8 cellular contexts compared by ENCODE assay signal in the genomic region with DNA sequence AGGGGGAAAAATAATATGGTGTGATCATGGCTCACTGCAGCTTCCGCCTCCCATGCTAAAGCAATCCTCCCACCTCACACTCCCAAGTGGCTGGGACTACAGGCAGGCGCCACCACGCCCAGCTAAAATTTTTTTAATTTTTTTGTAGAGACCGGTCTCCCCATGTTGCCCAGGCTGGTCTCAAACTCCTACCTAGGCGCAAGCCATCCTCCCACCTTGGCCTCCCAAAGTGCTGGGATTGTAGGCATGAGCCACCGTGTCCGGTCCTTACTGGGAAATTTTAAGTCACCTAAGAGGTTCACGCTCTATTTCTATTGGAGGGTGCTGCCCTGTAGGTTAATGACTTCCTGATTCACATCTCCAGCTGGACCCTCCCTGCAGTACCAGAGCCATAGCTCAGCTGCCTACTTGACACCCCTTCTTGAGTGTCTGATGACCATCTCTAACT. TPM values are rescaled to one million over a fixed set of nuclear protein-coding genes. Genes with fewer than 3 reads are reported as not detected.
DNase-seq lines count a peak whose midpoint lies in the region; ATAC-seq and TF ChIP-seq lines count a peak whose summit lies in the region.

No MANE protein-coding gene starts in this region.

- no peak overlapping the region for H3K14ac ChIP-seq in IMR-90 (replicated peaks; ENCODE audit: low read depth, low read length)

- H4K8ac ChIP-seq in IMR-90 (ENCODE audit: low read depth in 2 of 2, low read length in 2 of 2) = peak overlapping the region; percentile 33 to 69; a peak in 3 of 4 replicates

- POLR2A ChIA-PET in IMR-90 (lab: Charles Lee; ENCODE audit: unreplicated experiment) (interaction anchor here (1.0 kb wide), 1 partner anchor 10 kb away, joined by 7 read pairs; no protein-coding TSS in a partner anchor), HEK293T (lab: Yijun Ruan, JAX) (interaction anchor here (0.7 to 1.7 kb wide), 11 partner anchors 9 to 273 kb away, joined by 3 to 15 read pairs (median 4); a partner anchor contains a TSS)

- no peak overlapping the region for H2BK15ac ChIP-seq in IMR-90 (ENCODE audit: low read depth, low read length)

- H3K56ac ChIP-seq in IMR-90 (ENCODE audit: extremely low read depth, insufficient read depth, low read length) = peak overlapping the region; percentile 42; the same call in 1 of the 2 replicates

- no peak overlapping the region; the same call in 1 of the 2 replicates for H3K4ac ChIP-seq in IMR-90 (ENCODE audit: low read depth, low read length)

- DNase-seq in AG09309 (ENCODE audit: low read depth) (no peak), IMR-90 (no peak), iris pigment epithelial cell (ENCODE audit: low read depth) (peak; percentile 20), middle frontal gyrus (ENCODE audit: extremely low spot score, low spot score) (no peak), HK-2 (ENCODE audit: unreplicated experiment) (no peak), HEK293T (ENCODE audit: extremely low spot score) (no peak)
- DNase-seq in activated naive CD4-positive, alpha-beta T cell treated with anti-CD3 and anti-CD28 coated beads, Interleukin-2, amount 50 U/mL, for 72 hours (ENCODE audit: low spot score in 2 of 2) = no peak

- H4K5ac ChIP-seq in IMR-90 (ENCODE audit: low read depth, low read length) = peak overlapping the region; percentile 27

- H3K4me2 ChIP-seq in IMR-90 (ENCODE audit: low read depth, low read length) = peak overlapping the region; percentile 64

- TF ChIP-seq RAD21 in IMR-90 (IDR thresholded peaks at IDR 0.05; ENCODE audit: low read length) = no peak

- peaks cover 8% of the 10 kb centered on the region for H3K4me1 ChIP-seq in IMR-90 (ENCODE audit: control insufficient read depth, insufficient read depth, low read length)
- peaks cover 26% of the 10 kb centered on the region for H3K4me1 ChIP-seq in stomach smooth muscle (ENCODE audit: control insufficient read depth, insufficient read depth, low read length)

- TF ChIP-seq CTCF in AG09309 (IDR thresholded peaks at IDR 0.05; ENCODE audit: control insufficient read depth, insufficient read depth, low read depth, low read length, missing control alignments) = no peak
- no peak for TF ChIP-seq CTCF in IMR-90 (conservative IDR thresholded peaks at IDR 0.05; ENCODE audit: low read depth, low read length)

- no peak overlapping the region for H2BK20ac ChIP-seq in IMR-90 (ENCODE audit: low read depth, low read length)

- H3K27me3 ChIP-seq in IMR-90 (ENCODE audit: control insufficient read depth, insufficient read depth, low read length) = no peaks in the 10 kb centered on the region
- H3K27me3 ChIP-seq in stomach smooth muscle (ENCODE audit: control insufficient read depth in 1 of 2, insufficient read depth in 2 of 2, low read length in 2 of 2) = no peaks in the 10 kb centered on the region

- no TSS peak for BruUV-seq in IMR-90 (replicated peaks; lab: Mats Ljungman, UMichigan)

- peaks cover 11% of the 10 kb centered on the region; the same call in 1 of the 2 replicates for H3K9me1 ChIP-seq in IMR-90 (ENCODE audit: insufficient read depth, low read length)

- intact Hi-C loops in IMR-90 (cut with micrococcal nuclease) = no loop called here

- H3K9me3 ChIP-seq in IMR-90 (ENCODE audit: control insufficient read depth, insufficient read depth, low read length) = no peaks in the 10 kb centered on the region
- H3K9me3 ChIP-seq in stomach smooth muscle (ENCODE audit: control insufficient read depth in 2 of 2, low read length in 2 of 2) = no peaks in the 10 kb centered on the region

- no peaks in the 10 kb centered on the region; the same call in 1 of the 2 replicates for H4K20me1 ChIP-seq in IMR-90 (ENCODE audit: insufficient read depth, low read length)

- H2AK5ac ChIP-seq in IMR-90 (ENCODE audit: low read depth, low read length) = no peak overlapping the region

- no peak overlapping the region for H2BK120ac ChIP-seq in IMR-90 (ENCODE audit: low read depth, low read length)

- 60% methylated on average over 1 of the region's 8 CpGs; no CpG with 5 or more reads in 1 of the 2 experiments for WGBS in IMR-90 (ENCODE audit: extremely low coverage in 2 of 2, insufficient read length in 1 of 2), 2 experiments

- peak overlapping the region; percentile 20; the same call in 1 of the 2 replicates for H3K9ac ChIP-seq in IMR-90 (ENCODE audit: low read depth, low read length)
- H3K9ac ChIP-seq in stomach smooth muscle (ENCODE audit: low read length in 2 of 2) = peak overlapping the region; percentile 76 to 89

- no peak overlapping the region; the same call in 1 of the 2 replicates for H3K23ac ChIP-seq in IMR-90 (ENCODE audit: low read depth, low read length)

- H2AFZ ChIP-seq in IMR-90 (replicated peaks; ENCODE audit: low read length, poor library complexity) = peak overlapping the region; percentile 48

- H3K27ac ChIP-seq in IMR-90 (ENCODE audit: insufficient read depth, low read length) = no peak overlapping the region
- no peak overlapping the region for H3K27ac ChIP-seq in stomach smooth muscle (ENCODE audit: low read length)

- in situ Hi-C loops in IMR-90 (cut with MboI; ENCODE audit: low sequenced_read_pairs) = no loop called here

- no peak overlapping the region for H4K91ac ChIP-seq in IMR-90 (ENCODE audit: insufficient read depth, low read depth, low read length)

- H2AK9ac ChIP-seq in IMR-90 (replicated peaks; ENCODE audit: low read depth, low read length, poor library complexity) = peak overlapping the region; percentile 70

- H3K36me3 ChIP-seq in IMR-90 (ENCODE audit: control insufficient read depth, insufficient read depth, low read length) (peaks cover under 1% of the 10 kb centered on the region), stomach smooth muscle (ENCODE audit: control insufficient read depth in 2 of 2, insufficient read depth in 2 of 2, low read length in 2 of 2) (peaks cover 0 to 3% of the 10 kb centered on the region in 2 donors)

- ATAC-seq in IMR-90 (ENCODE audit: low read depth) = peak; percentile 61
- peak in 1 of 2 donors; percentile 33 for ATAC-seq in activated naive CD4-positive, alpha-beta T cell treated with anti-CD3 and anti-CD28 coated beads, Interleukin-2, amount 50 U/mL, for 72 hours

- dilution Hi-C loops in IMR-90 (cut with HindIII; ENCODE audit: low sequenced_read_pairs, unreplicated experiment) = no loop called here

- no peaks in the 10 kb centered on the region for H3K36me3 Mint-ChIP-seq in activated naive CD4-positive, alpha-beta T cell treated with anti-CD3 and anti-CD28 coated beads, Interleukin-2, amount 50 U/mL, for 72 hours

- no peak overlapping the region for H3K18ac ChIP-seq in IMR-90 (ENCODE audit: low read depth, low read length)

- H3K27ac Mint-ChIP-seq in activated naive CD4-positive, alpha-beta T cell treated with anti-CD3 and anti-CD28 coated beads, Interleukin-2, amount 50 U/mL, for 72 hours = peak overlapping the region; percentile 93

- peak overlapping the region; percentile 93 for H2BK5ac ChIP-seq in IMR-90 (ENCODE audit: low read depth, low read length, poor library complexity, severe bottlenecking)

- TF ChIP-seq POLR2A in IMR-90 (IDR thresholded peaks at IDR 0.05; ENCODE audit: low read depth, low read length) = no peak

- peak overlapping the region; percentile 73 for H3K4me3 ChIP-seq in AG09309 (ENCODE audit: control insufficient read depth, low read depth, low read length)
- peak overlapping the region; percentile 91 for H3K4me3 ChIP-seq in IMR-90 (ENCODE audit: insufficient read depth, low read depth, low read length)
- peak overlapping the region; percentile 96 to 99 for H3K4me3 ChIP-seq in stomach smooth muscle (ENCODE audit: low read length in 2 of 2)

- CTCF ChIA-PET in IMR-90 (lab: Yijun Ruan, JAX) = no interaction called here
- CTCF ChIA-PET in HEK293T (lab: Yijun Ruan, JAX) = no interaction called here

- H3K79me1 ChIP-seq in IMR-90 (ENCODE audit: low read depth in 1 of 2, low read length in 2 of 2) = peaks cover 14 to 53% of the 10 kb centered on the region in 2 experiments

- H3K9me3 Mint-ChIP-seq in activated naive CD4-positive, alpha-beta T cell treated with anti-CD3 and anti-CD28 coated beads, Interleukin-2, amount 50 U/mL, for 72 hours = no peaks in the 10 kb centered on the region

TF ChIP-seq in IMR-90, 13 proteins besides CTCF, POLR2A, EP300 and RAD21 (continues in another document):
- TF ChIP-seq MAZ (IDR thresholded peaks at IDR 0.05; ENCODE audit: borderline replicate concordance, low read depth, low read length) (no peak), CHD1 (IDR thresholded peaks at IDR 0.05; ENCODE audit: low read depth, low read length) (no peak), MAFK (IDR thresholded peaks at IDR 0.05; ENCODE audit: low read depth, low read length) (no peak), FOS (IDR thresholded peaks at IDR 0.05; ENCODE audit: low read depth, low read length) (no peak), MXI1 (IDR thresholded peaks at IDR 0.05; ENCODE audit: borderline replicate concordance, low read depth, low read length) (no peak)

TF ChIP-seq in HEK293T, 16 proteins besides CTCF, POLR2A, EP300 and RAD21:
- TF ChIP-seq ARNT (IDR thresholded peaks at IDR 0.05) (no peak), BHLHE40 (IDR thresholded peaks at IDR 0.05; ENCODE audit: borderline replicate concordance) (no peak), NFRKB (IDR thresholded peaks at IDR 0.05) (no peak), L3MBTL2 (conservative IDR thresholded peaks at IDR 0.05) (no peak), SUZ12 (IDR thresholded peaks at IDR 0.05) (no peak), CTBP1 (IDR thresholded peaks at IDR 0.05; ENCODE audit: borderline replicate concordance) (no peak), FOXM1 (IDR thresholded peaks at IDR 0.05; ENCODE audit: borderline replicate concordance) (no peak)
TF ChIP-seq in HEK293T: peak in this region for 0.

RNA-seq across cellular contexts. Expression of a gene that starts 0.6 kb away (rescaled TPM):
- 22.2 and 28.1 TPM in 2 replicates for total RNA-seq in IMR-90 (2012; rRNA removed)
- polyA plus RNA-seq in IMR-90 (2012; rRNA removed) = 21.7 and 23.9 TPM in 2 replicates
- polyA plus RNA-seq in IMR-90 (2012; cell fraction: cytosol; rRNA removed) = 12.6 and 19.7 TPM in 2 replicates
- 28.7 and 68.1 TPM in 2 replicates for polyA plus RNA-seq in IMR-90 (2012; cell fraction: nucleus; rRNA removed; ENCODE audit: low replicate concordance)
- total RNA-seq in activated naive CD4-positive, alpha-beta T cell treated with anti-CD3 and anti-CD28 coated beads, Interleukin-2, amount 50 U/mL, for 72 hours = 10 to 100 TPM; 40.0 to 44.2 TPM

RNA-seq across cellular contexts. Expression of a gene that starts 41.6 kb away (rescaled TPM):
- total RNA-seq in IMR-90 (2012; rRNA removed) = 13.3 and 15.4 TPM in 2 replicates
- polyA plus RNA-seq in IMR-90 (2012; rRNA removed) = 10.6 and 12.1 TPM in 2 replicates
- polyA plus RNA-seq in IMR-90 (2012; cell fraction: cytosol; rRNA removed) = 9.5 and 14.6 TPM in 2 replicates
- 5.9 and 10.1 TPM in 2 replicates for polyA plus RNA-seq in IMR-90 (2012; cell fraction: nucleus; rRNA removed; ENCODE audit: low replicate concordance)
- total RNA-seq in activated naive CD4-positive, alpha-beta T cell treated with anti-CD3 and anti-CD28 coated beads, Interleukin-2, amount 50 U/mL, for 72 hours = 1 to 10 TPM; 3.1 TPM
